ENCODE assay signal across 17 cellular contexts in genomic region chr11:22449441-22449840, GRCh38.
"Had no signal": no experiment of that assay in that cellular context is flagged by ENCODE, and none has a peak within 500 bp of the region (broad histone marks: within the 10 kb centered on the region; RNA-seq: fewer than 3 reads in every experiment).

No MANE protein-coding gene starts in this region.

- H3K27ac Mint-ChIP-seq: activated naive CD8-positive, alpha-beta T cell treated with anti-CD3 and anti-CD28 coated beads, Interleukin-2, amount 10 ng/mL, durations not matched to agents 7 days and 5 days; activated T-helper 1 cell treated with anti-CD3 and anti-CD28 coated beads, Interleukin-12 subunit alpha, Interleukin-12 subunit beta, Interleukin-2, Interleukin-4 antibody, amounts not matched to agents 30 ng/mL and 10 ng/mL and 1 ng/mL, durations not matched to agents 14 hours and 24 hours and 36 hours; nephron progenitor cell; progenitor cell of endocrine pancreas; T-helper 1 cell treated with Interleukin-12 subunit alpha and Interleukin-12 subunit beta and Interleukin-4 antibody, amounts not matched to agents 30 μg/mL and 1 μg/mL, for 36 hours had no signal

- H3K27me3 Mint-ChIP-seq: activated naive CD8-positive, alpha-beta T cell treated with anti-CD3 and anti-CD28 coated beads, Interleukin-2, amount 10 ng/mL, durations not matched to agents 7 days and 5 days; progenitor cell of endocrine pancreas had no signal

- H3K9me3 ChIP-seq: right atrium auricular region, tibial nerve, vagina had no signal

- H3K36me3 ChIP-seq: cardiac muscle cell, right atrium auricular region, tibial nerve, vagina had no signal

- H3K27me3 ChIP-seq: cardiac muscle cell, right atrium auricular region, tibial nerve, vagina had no signal

- H3K4me1 Mint-ChIP-seq: activated naive CD8-positive, alpha-beta T cell treated with anti-CD3 and anti-CD28 coated beads, Interleukin-2, amount 10 ng/mL, durations not matched to agents 7 days and 5 days had no signal

- H3K27ac ChIP-seq: cardiac muscle cell, right atrium auricular region, skin epidermis, tibial nerve, vagina had no signal

- DNase-seq: activated naive CD8-positive, alpha-beta T cell treated with anti-CD3 and anti-CD28 coated beads, Interleukin-2, amount 10 ng/mL, durations not matched to agents 7 days and 5 days; aorta; foreskin fibroblast; hippocampal formation; nephron progenitor cell; occipital lobe; stimulated activated CD4-positive, alpha-beta T cell treated with anti-CD3 and anti-CD28 coated beads, Interleukin-4, amount 100 ng/mL, for 24 hours; stimulated activated naive CD4-positive, alpha-beta T cell; substantia nigra had no signal

- H3K9me3 Mint-ChIP-seq: activated naive CD8-positive, alpha-beta T cell treated with anti-CD3 and anti-CD28 coated beads, Interleukin-2, amount 10 ng/mL, durations not matched to agents 7 days and 5 days; activated T-helper 1 cell treated with anti-CD3 and anti-CD28 coated beads, Interleukin-12 subunit alpha, Interleukin-12 subunit beta, Interleukin-2, Interleukin-4 antibody, amounts not matched to agents 30 ng/mL and 10 ng/mL and 1 ng/mL, durations not matched to agents 14 hours and 24 hours and 36 hours; T-helper 1 cell treated with Interleukin-12 subunit alpha and Interleukin-12 subunit beta and Interleukin-4 antibody, amounts not matched to agents 30 μg/mL and 1 μg/mL, for 36 hours had no signal

- H3K4me1 ChIP-seq: right atrium auricular region, tibial nerve, vagina had no signal

- H3K36me3 Mint-ChIP-seq: activated naive CD8-positive, alpha-beta T cell treated with anti-CD3 and anti-CD28 coated beads, Interleukin-2, amount 10 ng/mL, durations not matched to agents 7 days and 5 days had no signal

- H3K4me3 ChIP-seq: cardiac muscle cell, right atrium auricular region, skin epidermis, tibial nerve, vagina had no signal

- H3K4me3 Mint-ChIP-seq: activated naive CD8-positive, alpha-beta T cell treated with anti-CD3 and anti-CD28 coated beads, Interleukin-2, amount 10 ng/mL, durations not matched to agents 7 days and 5 days; activated T-helper 1 cell treated with anti-CD3 and anti-CD28 coated beads, Interleukin-12 subunit alpha, Interleukin-12 subunit beta, Interleukin-2, Interleukin-4 antibody, amounts not matched to agents 30 ng/mL and 10 ng/mL and 1 ng/mL, durations not matched to agents 14 hours and 24 hours and 36 hours; nephron progenitor cell; T-helper 1 cell treated with Interleukin-12 subunit alpha and Interleukin-12 subunit beta and Interleukin-4 antibody, amounts not matched to agents 30 μg/mL and 1 μg/mL, for 36 hours had no signal
